24 cellular contexts compared by ENCODE assay signal in genomic region chr2:65185012-65185411, GRCh38.
"Had no signal": no experiment of that assay in that cellular context is flagged by ENCODE, and none has a peak within 500 bp of the region (broad histone marks: within the 10 kb centered on the region; RNA-seq: fewer than 3 reads in every experiment).

No MANE protein-coding gene starts in this region.

- H3K4me2 ChIP-seq: hepatocyte had no signal

- H3K27ac Mint-ChIP-seq: dendritic cell treated with granulocyte-macrophage colony-stimulating factor and Interleukin-4, amounts not matched to agents 40 ng/mL and 50 ng/mL, for 4 days; effector memory CD8-positive, alpha-beta T cell; endodermal cell; naive thymus-derived CD4-positive, alpha-beta T cell had no signal

- H3K4me1 ChIP-seq: colonic mucosa, foreskin keratinocyte had no signal

- H3K4me3 Mint-ChIP-seq: dendritic cell treated with granulocyte-macrophage colony-stimulating factor and Interleukin-4, amounts not matched to agents 40 ng/mL and 50 ng/mL, for 4 days; effector memory CD8-positive, alpha-beta T cell; endodermal cell; naive thymus-derived CD4-positive, alpha-beta T cell had no signal

- DNase-seq: colonic mucosa; cortex of kidney; effector CD8-positive, alpha-beta T cell; effector memory CD8-positive, alpha-beta T cell; erythroblast; foreskin keratinocyte; heart left ventricle; left cardiac atrium; left lung; left ventricle myocardium superior; lower lobe of right lung; mesenchymal stem cell; midbrain; naive thymus-derived CD4-positive, alpha-beta T cell had no signal

- H2AFZ ChIP-seq: hepatocyte had no signal

- H3K9me3 Mint-ChIP-seq: dendritic cell treated with granulocyte-macrophage colony-stimulating factor and Interleukin-4, amounts not matched to agents 40 ng/mL and 50 ng/mL, for 4 days; effector memory CD8-positive, alpha-beta T cell; endodermal cell had no signal

- FAIRE-seq: endometrium, frontal cortex, islet of Langerhans, keratinocyte had no signal

- H3K79me2 ChIP-seq: hepatocyte had no signal

- H3K36me3 ChIP-seq: colonic mucosa, esophagus muscularis mucosa, gastroesophageal sphincter, heart left ventricle, left lung, lower lobe of right lung had no signal

- H3K36me3 Mint-ChIP-seq: naive thymus-derived CD4-positive, alpha-beta T cell had no signal

- H3K4me3 ChIP-seq: colonic mucosa, esophagus muscularis mucosa, gastroesophageal sphincter, heart left ventricle, hepatocyte, left lung, lower lobe of right lung had no signal

- ATAC-seq: effector memory CD8-positive, alpha-beta T cell; foreskin keratinocyte; gastroesophageal sphincter; heart left ventricle; left cardiac atrium; left lung; left ventricle myocardium superior; lower lobe of right lung; naive thymus-derived CD4-positive, alpha-beta T cell had no signal

- H3K27me3 ChIP-seq: colonic mucosa, esophagus muscularis mucosa, foreskin keratinocyte, gastroesophageal sphincter, heart left ventricle, hepatocyte, left lung had no signal

- H3K9me3 ChIP-seq: colonic mucosa, esophagus muscularis mucosa, gastroesophageal sphincter, heart left ventricle, left lung, lower lobe of right lung had no signal

- H3K27ac ChIP-seq: epithelial cell of prostate, esophagus muscularis mucosa, foreskin keratinocyte, gastroesophageal sphincter, heart left ventricle, hepatocyte, left lung, lower lobe of right lung had no signal
